Comparison of ENCODE assay signal across 9 cellular contexts in genomic region chr1:64410217-64410616, GRCh38. TPM values are rescaled to one million over a fixed set of nuclear protein-coding genes. Genes with fewer than 3 reads are reported as not detected.
"Had no signal": no experiment of that assay in that cellular context is flagged by ENCODE, and none has a peak within 500 bp of the region (broad histone marks: within the 10 kb centered on the region; RNA-seq: fewer than 3 reads in every experiment).

No MANE protein-coding gene starts in this region.

- H3K4me3 ChIP-seq: GM23338 had no signal

- FAIRE-seq: H1, H54, HepG2 had no signal

- DNase-seq: H9, HFFc6, KBM-7 had no signal

- H3K27ac ChIP-seq: HL-60 had no signal

- ATAC-seq: GM23338, HCT116, HepG2 had no signal

RNA-seq across cellular contexts. Expression of gene CACHD1, which starts 59.7 kb away (rescaled TPM):
- polyA plus RNA-seq: HepG2 had no signal
